Comparison of ENCODE assay signal across 8 cellular contexts in the genomic region with DNA sequence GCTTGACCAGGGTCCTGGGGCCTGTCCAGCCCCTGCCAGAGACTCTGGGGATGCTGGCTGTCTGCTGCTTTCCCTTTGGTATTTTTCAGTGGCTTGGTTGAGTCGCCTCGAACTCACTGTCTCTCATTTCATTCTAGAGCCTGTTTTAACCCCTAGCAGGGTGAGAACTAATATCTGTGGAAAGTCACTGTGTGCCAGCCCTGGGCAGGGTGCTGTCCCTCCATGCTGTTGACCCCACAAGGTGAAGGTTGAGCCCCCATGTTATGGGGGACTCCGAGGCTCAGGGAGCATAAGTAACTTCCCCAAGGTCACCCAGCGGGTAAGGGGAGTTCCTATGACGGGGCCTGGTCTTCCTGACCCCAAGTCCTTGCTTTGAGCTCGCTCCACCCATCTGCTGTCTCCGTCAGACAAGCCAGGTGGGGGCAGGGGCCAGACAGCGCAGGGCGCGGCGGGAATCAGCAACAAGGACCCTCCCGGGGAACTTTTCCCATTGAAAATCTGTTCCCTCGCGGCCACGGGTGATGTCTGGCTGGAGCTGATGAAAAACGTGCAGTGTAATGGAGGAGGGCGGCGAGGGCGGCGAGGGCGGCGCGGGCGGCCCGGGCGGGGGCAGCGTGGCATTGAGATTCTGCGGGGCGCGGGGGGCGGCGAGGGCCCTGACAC. TPM values are rescaled to one million over a fixed set of nuclear protein-coding genes. Genes with fewer than 3 reads are reported as not detected.
A peak's percentile ranks its signal among the peaks of the same experiment; 100 is the strongest.
DNase-seq lines count a peak whose midpoint lies in the region; ATAC-seq and TF ChIP-seq lines count a peak whose summit lies in the region.

No MANE protein-coding gene starts in this region.

- no peaks in the 10 kb centered on the region for H3K9me2 ChIP-seq in PC-9 (ENCODE audit: insufficient read depth)

- peak; percentile 24 for DNase-seq in NCI-H345 (lab: John Stamatoyannopoulos, UW)
- DNase-seq in NCI-H345 treated with DMSO at 0.1 percent for 48 hours (lab: John Stamatoyannopoulos, UW; ENCODE audit: unreplicated experiment) = no peak
- peak in 1 of 2 experiments; percentile 12 for DNase-seq in PC-9
- DNase-seq in natural killer cell treated with Interleukin-12 subunit alpha and Interleukin-12 subunit beta and Interleukin-15 and Interleukin-18, amount 100 ng/mL, for 72 hours (ENCODE audit: low spot score) = no peak
- no peak for DNase-seq in effector CD8-positive, alpha-beta T cell (lab: John Stamatoyannopoulos, UW)
- no peak for DNase-seq in NCI-H187 treated with DMSO at 0.1 percent for 48 hours (lab: John Stamatoyannopoulos, UW)
- no peak for DNase-seq in OCI-M1 (lab: John Stamatoyannopoulos, UW)

- H3K27ac ChIP-seq in PC-9 = no peak overlapping the region

- H3K36me3 Mint-ChIP-seq in dendritic cell treated with granulocyte-macrophage colony-stimulating factor and Interleukin-4, amounts not matched to agents 40 ng/mL and 50 ng/mL, for 4 days (ENCODE audit: low read depth) = no peaks in the 10 kb centered on the region
- no peaks in the 10 kb centered on the region for H3K36me3 Mint-ChIP-seq in natural killer cell treated with Interleukin-12 subunit alpha and Interleukin-12 subunit beta and Interleukin-15 and Interleukin-18, amount 100 ng/mL, for 72 hours

- no peaks in the 10 kb centered on the region for H3K36me3 ChIP-seq in PC-9 (ENCODE audit: low read depth)

- H3K4me2 ChIP-seq in PC-9 = peak overlapping the region; percentile 99

- H3K9me3 ChIP-seq in PC-9 (ENCODE audit: insufficient read depth, low read depth) = no peaks in the 10 kb centered on the region

- no peaks in the 10 kb centered on the region for H3K9me3 Mint-ChIP-seq in dendritic cell treated with granulocyte-macrophage colony-stimulating factor and Interleukin-4, amounts not matched to agents 40 ng/mL and 50 ng/mL, for 4 days
- H3K9me3 Mint-ChIP-seq in natural killer cell treated with Interleukin-12 subunit alpha and Interleukin-12 subunit beta and Interleukin-15 and Interleukin-18, amount 100 ng/mL, for 72 hours = no peaks in the 10 kb centered on the region

- ATAC-seq in natural killer cell treated with Interleukin-12 subunit alpha and Interleukin-12 subunit beta and Interleukin-15 and Interleukin-18, amount 100 ng/mL, for 72 hours = peak; percentile 30 to 34

- H3K4me3 ChIP-seq in PC-9 = peak overlapping the region; percentile 68

- H3K4me1 ChIP-seq in PC-9 (replicated peaks; ENCODE audit: insufficient read depth) = peaks cover 4% of the 10 kb centered on the region

- peak overlapping the region; percentile 85 for H2AFZ ChIP-seq in PC-9

- no peak for TF ChIP-seq CTCF in PC-9 (conservative IDR thresholded peaks at IDR 0.05)

- peaks cover 35% of the 10 kb centered on the region for H3K4me1 Mint-ChIP-seq in dendritic cell treated with granulocyte-macrophage colony-stimulating factor and Interleukin-4, amounts not matched to agents 40 ng/mL and 50 ng/mL, for 4 days (ENCODE audit: low read depth)
- H3K4me1 Mint-ChIP-seq in natural killer cell treated with Interleukin-12 subunit alpha and Interleukin-12 subunit beta and Interleukin-15 and Interleukin-18, amount 100 ng/mL, for 72 hours (ENCODE audit: low read depth in 2 of 2) = peaks cover 16 to 19% of the 10 kb centered on the region in 2 donors

- no peaks in the 10 kb centered on the region; the same call in 1 of the 2 replicates for H4K20me1 ChIP-seq in PC-9 (ENCODE audit: insufficient read depth)

- peaks cover 52% of the 10 kb centered on the region for H3K27me3 Mint-ChIP-seq in dendritic cell treated with granulocyte-macrophage colony-stimulating factor and Interleukin-4, amounts not matched to agents 40 ng/mL and 50 ng/mL, for 4 days
- H3K27me3 Mint-ChIP-seq in natural killer cell treated with Interleukin-12 subunit alpha and Interleukin-12 subunit beta and Interleukin-15 and Interleukin-18, amount 100 ng/mL, for 72 hours = peaks cover 18 to 23% of the 10 kb centered on the region in 2 donors

- H3F3A ChIP-seq in PC-9 (ENCODE audit: insufficient read depth, low read depth) = peaks cover 15% of the 10 kb centered on the region; the same call in 1 of the 2 replicates

- no peaks in the 10 kb centered on the region for H3K79me2 ChIP-seq in PC-9 (ENCODE audit: low read depth)

- intact Hi-C loops in PC-9 (cut with micrococcal nuclease; ENCODE audit: unreplicated experiment) = loop anchor here (2.0 to 5.0 kb wide), 3 partner anchors 76 to 244 kb away; a partner anchor contains a TSS
- intact Hi-C loops in dendritic cell treated with granulocyte-macrophage colony-stimulating factor and Interleukin-4, amounts not matched to agents 40 ng/mL and 50 ng/mL, for 4 days (cut with micrococcal nuclease) = no loop called here

- POLR2A ChIA-PET in PC-9 (lab: Charles Lee; ENCODE audit: unreplicated experiment) = no interaction called here

- CTCF ChIA-PET in PC-9 (lab: Charles Lee) = interaction anchor here (0.6 to 2.4 kb wide), 4 partner anchors 83 to 108 kb away, joined by 4 to 26 read pairs (median 8); no protein-coding TSS in a partner anchor

- H3K27ac Mint-ChIP-seq in dendritic cell treated with granulocyte-macrophage colony-stimulating factor and Interleukin-4, amounts not matched to agents 40 ng/mL and 50 ng/mL, for 4 days = peak overlapping the region; percentile 77
- peak overlapping the region; percentile 18 to 74 for H3K27ac Mint-ChIP-seq in natural killer cell treated with Interleukin-12 subunit alpha and Interleukin-12 subunit beta and Interleukin-15 and Interleukin-18, amount 100 ng/mL, for 72 hours

- H3K27me3 ChIP-seq in PC-9 (ENCODE audit: insufficient read depth, low read depth) = 0 out of 2 replicates have a peak, but pooled peaks cover 4% of the 10 kb centered on the region

- no TSS peak for BruUV-seq in PC-9 (replicated peaks; lab: Mats Ljungman, UMichigan)

- peak overlapping the region; percentile 81 for H3K4me3 Mint-ChIP-seq in dendritic cell treated with granulocyte-macrophage colony-stimulating factor and Interleukin-4, amounts not matched to agents 40 ng/mL and 50 ng/mL, for 4 days
- H3K4me3 Mint-ChIP-seq in natural killer cell treated with Interleukin-12 subunit alpha and Interleukin-12 subunit beta and Interleukin-15 and Interleukin-18, amount 100 ng/mL, for 72 hours = peak overlapping the region; percentile 83

RNA-seq across cellular contexts. Expression of a gene that starts 32.8 kb away (rescaled TPM):
- total RNA-seq in PC-9 (2021) = 57.9 and 68.8 TPM in 2 replicates
- 10 to 100 TPM; 17.9 to 36.4 TPM for total RNA-seq in natural killer cell treated with Interleukin-12 subunit alpha and Interleukin-12 subunit beta and Interleukin-15 and Interleukin-18, amount 100 ng/mL, for 72 hours

RNA-seq across cellular contexts. Expression of a gene that starts 42.5 kb away (rescaled TPM):
- 103 and 132 TPM in 2 replicates for total RNA-seq in PC-9 (2021)
- total RNA-seq in natural killer cell treated with Interleukin-12 subunit alpha and Interleukin-12 subunit beta and Interleukin-15 and Interleukin-18, amount 100 ng/mL, for 72 hours = 100 to 1,000 TPM; 147 to 161 TPM

RNA-seq across cellular contexts. Expression of a gene that starts 50.5 kb away (rescaled TPM):
- 0.93 and 1.3 TPM in 2 replicates for total RNA-seq in PC-9 (2021)
- not detected for total RNA-seq in natural killer cell treated with Interleukin-12 subunit alpha and Interleukin-12 subunit beta and Interleukin-15 and Interleukin-18, amount 100 ng/mL, for 72 hours
